In genomic region chr1:26277719-26278118, GRCh38 we compare ENCODE assay signal across 1 cellular context.
TF ChIP-seq lines count a peak whose summit lies in the region.

No MANE protein-coding gene starts in this region.

TF ChIP-seq in HepG2, 621 proteins besides CTCF, POLR2A, EP300 and RAD21 (continued from another document):
- TF ChIP-seq IRX3 (CRISPR knock-in tag; IDR thresholded peaks at IDR 0.05; ENCODE audit: borderline replicate concordance, low read depth): no peak
